22 cellular contexts compared by ENCODE assay signal in genomic region chr3:15220056-15220455, GRCh38.
"Had no signal": no experiment of that assay in that cellular context is flagged by ENCODE, and none has a peak within 500 bp of the region (broad histone marks: within the 10 kb centered on the region; RNA-seq: fewer than 3 reads in every experiment).

No MANE protein-coding gene starts in this region.

- H3K9me3 ChIP-seq: MG63, SJSA1 had no signal

- DNase-seq: KBM-7, MG63, NCI-H1092, NCI-H1105 treated with DMSO at 0.1 percent for 48 hours, NCI-H1417 treated with DMSO at 0.1 percent for 48 hours, NCI-H146, NCI-H1694 treated with DMSO at 0.1 percent for 48 hours, NCI-H1930, NCI-H2081, NCI-H2107, NCI-H226, NCI-H446, NCI-H510A, NCI-H524 treated with DMSO at 0.1 percent for 48 hours, NCI-H69, NCI-H774, Right ventricle myocardium superior, RPMI8226, SIG-M5 had no signal

- H3K4me3 ChIP-seq: MG63, SJSA1, SK-N-MC had no signal

- H3K27ac ChIP-seq: SJSA1, SK-N-MC had no signal

- H3K27me3 ChIP-seq: MG63, SJSA1 had no signal

- FAIRE-seq: RCC 7860 had no signal
